In genomic region chr14:93317836-93318807, GRCh38 we compare ENCODE assay signal across 9 cellular contexts. TPM values are rescaled to one million over a fixed set of nuclear protein-coding genes. Genes with fewer than 3 reads are reported as not detected.
A peak's percentile ranks its signal among the peaks of the same experiment; 100 is the strongest.
DNase-seq lines count a peak whose midpoint lies in the region; ATAC-seq, FAIRE-seq and TF ChIP-seq lines count a peak whose summit lies in the region.
"Had no signal": no experiment of that assay in that cellular context is flagged by ENCODE, and none has a peak within 500 bp of the region (broad histone marks: within the 10 kb centered on the region; RNA-seq: fewer than 3 reads in every experiment).

No MANE protein-coding gene starts in this region.

- no peak overlapping the region for H3K4me3 ChIP-seq in fibroblast of pulmonary artery (replicated peaks; ENCODE audit: low read depth, low read length)
- no peak overlapping the region for H3K4me3 ChIP-seq in trophoblast cell (ENCODE audit: low read depth, low read length)

- no CpG with 5 or more reads among the region's 6 CpGs for WGBS in trophoblast cell (ENCODE audit: extremely low coverage, insufficient coverage, insufficient read length)

- peak; percentile 97 for FAIRE-seq in H54 (lab: Jason Lieb, UNC)

- H3K23ac ChIP-seq in trophoblast cell (ENCODE audit: low read length), result no peak overlapping the region

- peaks cover 6 to 10% of the 10 kb centered on the region in 2 experiments for H3K4me1 ChIP-seq in trophoblast cell (ENCODE audit: control insufficient read depth in 1 of 2, insufficient read depth in 2 of 2, low read length in 2 of 2)

- peak overlapping the region; percentile 23 for H3K27ac ChIP-seq in trophoblast cell (ENCODE audit: low read depth, low read length)

- no peaks in the 10 kb centered on the region for H3K27me3 ChIP-seq in trophoblast cell (ENCODE audit: insufficient read depth, low read length)

- no peak overlapping the region for H4K12ac ChIP-seq in trophoblast cell (ENCODE audit: low read depth, low read length)

- H4K91ac ChIP-seq in trophoblast cell (ENCODE audit: low read depth, low read length), result no peak overlapping the region

- no peak for ATAC-seq in HG03025 (IDR thresholded peaks at IDR 0.05; ENCODE audit: low FRiP score, unreplicated experiment)

- H3K9me3 ChIP-seq in trophoblast cell (ENCODE audit: insufficient read depth, low read depth, low read length), result no peaks in the 10 kb centered on the region

- no peak overlapping the region for H2AFZ ChIP-seq in trophoblast cell (ENCODE audit: insufficient read depth, low read length, poor library complexity)

- TF ChIP-seq CTCF in fibroblast of pulmonary artery (IDR thresholded peaks at IDR 0.05; ENCODE audit: low read length, missing control alignments), result no peak

- no peak overlapping the region for H3K4ac ChIP-seq in trophoblast cell (ENCODE audit: low read depth, low read length)

- DNase-seq in H54 (ENCODE audit: insufficient read length, low spot score) (peak; percentile 39), SK-MEL-5 (ENCODE audit: low read depth, low spot score) (peak; percentile 69), fibroblast of pulmonary artery (ENCODE audit: low read depth) (peak; percentile 73), trophoblast cell (peak in 1 of 2 donors; percentile 35), ecto neural progenitor cell (ENCODE audit: low spot score) (no peak), NCI-H524 treated with DMSO at 0.1 percent for 48 hours (lab: John Stamatoyannopoulos, UW) (no peak), T-helper 1 cell (no peak)
- DNase-seq: NCI-H1436 treated with DMSO at 0.1 percent for 48 hours had no signal

- in situ Hi-C loops in SK-MEL-5 (cut with HindIII; ENCODE audit: low pct_unique_long_range_greater_than_20kb, low sequenced_read_pairs), result no loop called here

- no peak overlapping the region for H2BK5ac ChIP-seq in trophoblast cell (ENCODE audit: low read depth, low read length, poor library complexity)

- H4K8ac ChIP-seq in trophoblast cell (ENCODE audit: low read depth, low read length), result no peak overlapping the region

- no peak overlapping the region for H3K18ac ChIP-seq in trophoblast cell (ENCODE audit: low read length)

- no peaks in the 10 kb centered on the region for H3K36me3 ChIP-seq in trophoblast cell (ENCODE audit: control insufficient read depth in 1 of 2, insufficient read depth in 2 of 2, low read length in 2 of 2)

- peak overlapping the region; percentile 31 for H3K4me2 ChIP-seq in trophoblast cell (ENCODE audit: low read length)

- H3K79me2 ChIP-seq in trophoblast cell (ENCODE audit: control insufficient read depth, insufficient read depth, low read length, poor library complexity), result peaks cover 7% of the 10 kb centered on the region

- H3K9ac ChIP-seq in trophoblast cell (ENCODE audit: low read length), result no peak overlapping the region

- no peak overlapping the region for H2BK120ac ChIP-seq in trophoblast cell (ENCODE audit: insufficient read depth, low read length, poor library complexity)

- no peak overlapping the region for H2BK12ac ChIP-seq in trophoblast cell (ENCODE audit: low read length)

- no peak for TF ChIP-seq POLR2A in H54 (IDR thresholded peaks at IDR 0.05; ENCODE audit: low read depth, low read length)

- H2AK5ac ChIP-seq in trophoblast cell (ENCODE audit: low read length), result no peak overlapping the region

- no peaks in the 10 kb centered on the region for H3K79me1 ChIP-seq in trophoblast cell (ENCODE audit: low read length)

- no peak overlapping the region for H3K14ac ChIP-seq in trophoblast cell (ENCODE audit: low read length)

RNA-seq across cellular contexts. Expression of gene BTBD7, which starts 14.7 kb away (rescaled TPM):
- 18.0 and 18.9 TPM in 2 replicates for total RNA-seq in SK-MEL-5 (2014; rRNA removed; shearing (Covaris generic))
- polyA plus RNA-seq in SK-MEL-5 (2015; cell fraction: cytosol; rRNA removed), result 12.3 and 16.7 TPM in 2 replicates
- polyA plus RNA-seq in SK-MEL-5 (2015; cell fraction: nucleus; rRNA removed), result 9.9 and 13.3 TPM in 2 replicates
- polyA plus RNA-seq in trophoblast cell (2013), result 31.7 and 35.2 TPM in 2 replicates

RNA-seq across cellular contexts. Expression of gene COX8C, which starts 28.9 kb away (rescaled TPM):
- not detected in 2 replicates for total RNA-seq in SK-MEL-5 (2014; rRNA removed; shearing (Covaris generic))
- not detected in 2 replicates for polyA plus RNA-seq in SK-MEL-5 (2015; cell fraction: cytosol; rRNA removed)
- polyA plus RNA-seq in SK-MEL-5 (2015; cell fraction: nucleus; rRNA removed), result not detected in 2 replicates
- 0.31 and 0.40 TPM in 2 replicates for polyA plus RNA-seq in trophoblast cell (2013)

Comparison
In these comparisons a context has a peak if more than half of its experiments do, and no peak if none do; other contexts are left out.
1. DNase-seq: peak in H54 (single experiment), SK-MEL-5 (single experiment) and fibroblast of pulmonary artery (single experiment); none in ecto neural progenitor cell (single experiment), NCI-H524 treated with DMSO at 0.1 percent for 48 hours (single experiment) and T-helper 1 cell (0 of 5).